ENCODE assay signal across 7 cellular contexts in genomic region chr11:62552465-62552782, GRCh38. TPM values are rescaled to one million over a fixed set of nuclear protein-coding genes. Genes with fewer than 3 reads are reported as not detected.
A peak's percentile ranks its signal among the peaks of the same experiment; 100 is the strongest.
DNase-seq lines count a peak whose midpoint lies in the region; ATAC-seq and TF ChIP-seq lines count a peak whose summit lies in the region.

No MANE protein-coding gene starts in this region.

- H3K4me1 Mint-ChIP-seq in activated B cell treated with CpG ODN at 0.5 μM for 24 hours (peaks cover 83% of the 10 kb centered on the region), glutamatergic neuron (ENCODE audit: low read depth, unreplicated experiment) (peaks cover 34% of the 10 kb centered on the region)
- H3K4me1 Mint-ChIP-seq in stimulated activated memory B cell treated with anti-CD40 and anti-IgM and Interleukin-4, amounts not matched to agents 10 μg/mL and 1 μg/mL and 100 μg/mL, for 72 hours, result peaks cover 90% of the 10 kb centered on the region

- no peak for ATAC-seq in activated B cell treated with CpG ODN at 0.5 μM for 24 hours (ENCODE audit: low read depth)
- ATAC-seq in stimulated activated memory B cell treated with anti-CD40 and anti-IgM and Interleukin-4, amounts not matched to agents 10 μg/mL and 1 μg/mL and 100 μg/mL, for 72 hours, result no peak
- no peak for ATAC-seq in GM18519 (IDR thresholded peaks at IDR 0.05; ENCODE audit: low FRiP score, unreplicated experiment)

- no peak for TF ChIP-seq CTCF in activated B cell treated with CpG ODN at 0.5 μM for 24 hours (IDR thresholded peaks at IDR 0.05)
- no peak for TF ChIP-seq CTCF in glutamatergic neuron (IDR thresholded peaks at IDR 0.05; ENCODE audit: partially characterized antibody, unreplicated experiment)

- POLR2A ChIA-PET in activated B cell treated with CpG ODN at 0.5 μM for 24 hours (lab: Charles Lee), result interaction anchor here (0.6 to 7.4 kb wide), 30 partner anchors 12 to 1190 kb away, joined by 3 to 183 read pairs (median 6); partner anchors contain the start of genes B3GAT3, BSCL2, C11orf98 and CSKMT

- intact Hi-C loops in activated B cell treated with CpG ODN at 0.5 μM for 24 hours (cut with micrococcal nuclease), result loop anchor here (5.0 to 10.0 kb wide), 4 partner anchors 585 to 1640 kb away; partner anchors contain the start of genes FTH1 and TMEM109

- H3K27ac Mint-ChIP-seq in activated B cell treated with CpG ODN at 0.5 μM for 24 hours, result peak overlapping the region; percentile 99
- peak overlapping the region; percentile 59 for H3K27ac Mint-ChIP-seq in glutamatergic neuron (ENCODE audit: unreplicated experiment)
- H3K27ac Mint-ChIP-seq in stimulated activated memory B cell treated with anti-CD40 and anti-IgM and Interleukin-4, amounts not matched to agents 10 μg/mL and 1 μg/mL and 100 μg/mL, for 72 hours, result peak overlapping the region; percentile 96

- CTCF ChIA-PET in activated B cell treated with CpG ODN at 0.5 μM for 24 hours (lab: Charles Lee), result interaction anchor here (0.9 to 11.9 kb wide), 5 partner anchors 8 to 158 kb away, joined by 3 to 192 read pairs (median 5); partner anchors contain the start of gene EEF1G

- H3K27me3 Mint-ChIP-seq in activated B cell treated with CpG ODN at 0.5 μM for 24 hours, result no peaks in the 10 kb centered on the region
- H3K27me3 Mint-ChIP-seq in glutamatergic neuron (ENCODE audit: unreplicated experiment), result peaks cover 15% of the 10 kb centered on the region
- H3K27me3 Mint-ChIP-seq in stimulated activated memory B cell treated with anti-CD40 and anti-IgM and Interleukin-4, amounts not matched to agents 10 μg/mL and 1 μg/mL and 100 μg/mL, for 72 hours, result no peaks in the 10 kb centered on the region

- DNase-seq in HT1080 (ENCODE audit: low read depth) (peak; percentile 74), activated B cell treated with CpG ODN at 0.5 μM for 24 hours (no peak), glutamatergic neuron (no peak), cerebellar nuclear complex (lab: John Stamatoyannopoulos, UW) (no peak), GOT3 (lab: John Stamatoyannopoulos, UW) (no peak)

- H3K36me3 Mint-ChIP-seq in activated B cell treated with CpG ODN at 0.5 μM for 24 hours (ENCODE audit: low read depth), result peaks cover 5% of the 10 kb centered on the region
- H3K36me3 Mint-ChIP-seq in glutamatergic neuron (ENCODE audit: unreplicated experiment), result no peaks in the 10 kb centered on the region
- no peaks in the 10 kb centered on the region for H3K36me3 Mint-ChIP-seq in stimulated activated memory B cell treated with anti-CD40 and anti-IgM and Interleukin-4, amounts not matched to agents 10 μg/mL and 1 μg/mL and 100 μg/mL, for 72 hours

- H3K4me3 Mint-ChIP-seq in activated B cell treated with CpG ODN at 0.5 μM for 24 hours (peak overlapping the region; percentile 69), glutamatergic neuron (ENCODE audit: unreplicated experiment) (peak overlapping the region; percentile 26)
- H3K4me3 Mint-ChIP-seq in stimulated activated memory B cell treated with anti-CD40 and anti-IgM and Interleukin-4, amounts not matched to agents 10 μg/mL and 1 μg/mL and 100 μg/mL, for 72 hours, result peak overlapping the region; percentile 9

- H3K9me3 Mint-ChIP-seq in activated B cell treated with CpG ODN at 0.5 μM for 24 hours (no peaks in the 10 kb centered on the region), glutamatergic neuron (ENCODE audit: unreplicated experiment) (no peaks in the 10 kb centered on the region)
- no peaks in the 10 kb centered on the region for H3K9me3 Mint-ChIP-seq in stimulated activated memory B cell treated with anti-CD40 and anti-IgM and Interleukin-4, amounts not matched to agents 10 μg/mL and 1 μg/mL and 100 μg/mL, for 72 hours

RNA-seq across cellular contexts. Expression of gene AHNAK, which starts 5.8 kb away (rescaled TPM):
- total RNA-seq in HT1080 (2014; rRNA removed; shearing (Covaris generic)), result 184 and 193 TPM in 2 replicates
- polyA plus RNA-seq in HT1080 (2015; cell fraction: cytosol; rRNA removed), result 26.7 and 39.2 TPM in 2 replicates
- polyA plus RNA-seq in HT1080 (2015; cell fraction: nucleus; rRNA removed), result 503 and 597 TPM in 2 replicates
- total RNA-seq in activated B cell treated with CpG ODN at 0.5 μM for 24 hours (246 and 248 TPM in 2 replicates), glutamatergic neuron (ENCODE audit: unreplicated experiment) (4.5 TPM)

RNA-seq across cellular contexts. Expression of gene EEF1G, which starts 21.3 kb away (rescaled TPM):
- total RNA-seq in HT1080 (2014; rRNA removed; shearing (Covaris generic)), result 1,970 and 1,995 TPM in 2 replicates
- 2,414 and 2,444 TPM in 2 replicates for polyA plus RNA-seq in HT1080 (2015; cell fraction: cytosol; rRNA removed)
- 1,033 and 1,120 TPM in 2 replicates for polyA plus RNA-seq in HT1080 (2015; cell fraction: nucleus; rRNA removed)
- total RNA-seq in activated B cell treated with CpG ODN at 0.5 μM for 24 hours, result 2,373 and 2,524 TPM in 2 replicates
- total RNA-seq in glutamatergic neuron (ENCODE audit: unreplicated experiment), result 928 TPM

RNA-seq across cellular contexts. Expression of gene TUT1, which starts 38.9 kb away (rescaled TPM):
- 19.6 and 21.0 TPM in 2 replicates for total RNA-seq in HT1080 (2014; rRNA removed; shearing (Covaris generic))
- 27.4 and 27.9 TPM in 2 replicates for polyA plus RNA-seq in HT1080 (2015; cell fraction: cytosol; rRNA removed)
- 89.5 and 94.7 TPM in 2 replicates for polyA plus RNA-seq in HT1080 (2015; cell fraction: nucleus; rRNA removed)
- 27.8 and 30.9 TPM in 2 replicates for total RNA-seq in activated B cell treated with CpG ODN at 0.5 μM for 24 hours
- total RNA-seq in glutamatergic neuron (ENCODE audit: unreplicated experiment), result 29.7 TPM

RNA-seq across cellular contexts. Expression of gene MTA2, which starts 49.2 kb away (rescaled TPM):
- total RNA-seq in HT1080 (2014; rRNA removed; shearing (Covaris generic)), result 179 and 193 TPM in 2 replicates
- polyA plus RNA-seq in HT1080 (2015; cell fraction: cytosol; rRNA removed), result 73.0 and 73.7 TPM in 2 replicates
- polyA plus RNA-seq in HT1080 (2015; cell fraction: nucleus; rRNA removed), result 174 and 191 TPM in 2 replicates
- 170 and 175 TPM in 2 replicates for total RNA-seq in activated B cell treated with CpG ODN at 0.5 μM for 24 hours
- total RNA-seq in glutamatergic neuron (ENCODE audit: unreplicated experiment), result 172 TPM

Comparison
In these comparisons a context has a peak if more than half of its experiments do, and no peak if none do; other contexts are left out.
1. H3K4me3 Mint-ChIP-seq: peak in every context shown above with its lines; median percentile 69 in activated B cell treated with CpG ODN at 0.5 μM for 24 hours; 26 in glutamatergic neuron; 9 in stimulated activated memory B cell treated with anti-CD40 and anti-IgM and Interleukin-4, amounts not matched to agents 10 μg/mL and 1 μg/mL and 100 μg/mL, for 72 hours.
2. RNA of gene AHNAK, which starts 5.8 kb away (total RNA-seq): 246 to 248 TPM in activated B cell treated with CpG ODN at 0.5 μM for 24 hours and 184 to 193 TPM in HT1080; 4.5 TPM in glutamatergic neuron (single experiment); every median in the first group is over 10 times any median in the second.
3. Peak in every context shown above with its lines, with median percentiles within 50 percentile points of each other: H3K27ac Mint-ChIP-seq.